ENCODE assay signal across 8 cellular contexts in the genomic region with DNA sequence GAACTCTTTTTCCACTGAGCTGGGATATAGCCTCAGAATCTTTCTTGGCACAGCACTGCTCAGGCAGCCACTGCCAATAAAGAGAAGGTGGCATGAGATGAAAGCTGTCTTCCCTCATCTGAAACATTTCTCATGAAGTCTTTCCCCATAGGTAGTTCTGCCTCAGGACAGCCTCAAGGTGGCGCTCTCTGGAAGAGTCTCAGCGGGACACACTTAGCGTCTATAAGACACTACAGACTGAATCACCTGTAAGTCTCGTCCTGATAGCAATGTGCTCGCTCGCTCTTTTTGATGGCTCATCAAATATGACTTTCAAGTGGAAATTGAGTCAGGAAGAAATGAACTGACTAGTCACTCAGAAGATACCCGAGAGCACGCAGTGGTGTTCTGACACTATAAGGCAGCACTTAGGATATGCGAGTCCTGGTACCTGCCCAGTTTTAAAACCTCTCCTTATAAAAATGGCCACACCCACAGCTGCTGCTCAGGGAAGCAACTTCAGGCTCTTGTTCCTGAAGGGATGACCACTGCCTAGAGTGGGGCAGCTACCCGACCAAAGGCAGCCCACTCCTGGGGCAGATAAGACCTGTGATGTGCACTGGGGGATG.
DNase-seq lines count a peak whose midpoint lies in the region; ATAC-seq and TF ChIP-seq lines count a peak whose summit lies in the region.

No MANE protein-coding gene starts in this region.

- no peaks in the 10 kb centered on the region for H3K27me3 ChIP-seq in foreskin keratinocyte
- H3K27me3 ChIP-seq in gastrocnemius medialis: no peaks in the 10 kb centered on the region

- ATAC-seq in foreskin keratinocyte (peak; percentile 59), gastrocnemius medialis (peak in 1 of 2 donors; percentile 39), HG02852 (IDR thresholded peaks at IDR 0.05; ENCODE audit: unreplicated experiment) (no peak)

- TF ChIP-seq CTCF in 22Rv1 (IDR thresholded peaks at IDR 0.05): peak; percentile 80
- TF ChIP-seq CTCF in GM12873 (IDR thresholded peaks at IDR 0.05; ENCODE audit: insufficient read depth, low read depth, low read length, missing control alignments): peak; percentile 78
- TF ChIP-seq CTCF in foreskin keratinocyte (conservative IDR thresholded peaks at IDR 0.05): peak; percentile 61
- peak in 3 of 5 experiments; percentile 17 to 43 (median 34) for TF ChIP-seq CTCF in gastrocnemius medialis (IDR thresholded peaks at IDR 0.05 in 4 of 5, conservative IDR thresholded peaks at IDR 0.05 in 1 of 5)

- H3K9me3 ChIP-seq in gastrocnemius medialis: no peaks in the 10 kb centered on the region

- no peaks in the 10 kb centered on the region for H3K36me3 ChIP-seq in gastrocnemius medialis

- TF ChIP-seq POLR2A in gastrocnemius medialis (IDR thresholded peaks at IDR 0.05): no peak

- DNase-seq in NCI-H446 treated with DMSO at 0.1 percent for 48 hours (lab: John Stamatoyannopoulos, UW) (peak; percentile 46), foreskin keratinocyte (peak in 1 of 2 donors; percentile 26), gastrocnemius medialis (no peak), NCI-H2171 (lab: John Stamatoyannopoulos, UW) (no peak)
- DNase-seq in activated CD8-positive, alpha-beta memory T cell treated with anti-CD3 and anti-CD28 coated beads for 24 hours: peak; percentile 64

- in situ Hi-C loops in gastrocnemius medialis (cut with MboI; ENCODE audit: low sequenced_read_pairs in 4 of 4): loop anchor here in 1 of 4 donors (25.0 kb wide), 1 partner anchor 1502 kb away; no protein-coding TSS in a partner anchor

- H3K4me3 ChIP-seq in gastrocnemius medialis: no peak overlapping the region

- intact Hi-C loops in gastrocnemius medialis (cut with DNase I; ENCODE audit: low total_unique reads): loop anchor here (10.0 kb wide), 2 partner anchors 170 to 400 kb away; no protein-coding TSS in a partner anchor

- H3K27ac ChIP-seq in 22Rv1 (no peak overlapping the region), foreskin keratinocyte (no peak overlapping the region), gastrocnemius medialis (no peak overlapping the region)

- H3K4me1 ChIP-seq in foreskin keratinocyte (no peaks in the 10 kb centered on the region), gastrocnemius medialis (no peaks in the 10 kb centered on the region)

Comparison
In these comparisons a context has a peak if more than half of its experiments do, and no peak if none do; other contexts are left out.
1. DNase-seq: peak in NCI-H446 treated with DMSO at 0.1 percent for 48 hours (single experiment) and activated CD8-positive, alpha-beta memory T cell treated with anti-CD3 and anti-CD28 coated beads for 24 hours (single experiment); none in gastrocnemius medialis (0 of 2) and NCI-H2171 (single experiment).
2. Peak in every context shown above with its lines, with median percentiles within 50 percentile points of each other: CTCF ChIP-seq.